In the genomic region with DNA sequence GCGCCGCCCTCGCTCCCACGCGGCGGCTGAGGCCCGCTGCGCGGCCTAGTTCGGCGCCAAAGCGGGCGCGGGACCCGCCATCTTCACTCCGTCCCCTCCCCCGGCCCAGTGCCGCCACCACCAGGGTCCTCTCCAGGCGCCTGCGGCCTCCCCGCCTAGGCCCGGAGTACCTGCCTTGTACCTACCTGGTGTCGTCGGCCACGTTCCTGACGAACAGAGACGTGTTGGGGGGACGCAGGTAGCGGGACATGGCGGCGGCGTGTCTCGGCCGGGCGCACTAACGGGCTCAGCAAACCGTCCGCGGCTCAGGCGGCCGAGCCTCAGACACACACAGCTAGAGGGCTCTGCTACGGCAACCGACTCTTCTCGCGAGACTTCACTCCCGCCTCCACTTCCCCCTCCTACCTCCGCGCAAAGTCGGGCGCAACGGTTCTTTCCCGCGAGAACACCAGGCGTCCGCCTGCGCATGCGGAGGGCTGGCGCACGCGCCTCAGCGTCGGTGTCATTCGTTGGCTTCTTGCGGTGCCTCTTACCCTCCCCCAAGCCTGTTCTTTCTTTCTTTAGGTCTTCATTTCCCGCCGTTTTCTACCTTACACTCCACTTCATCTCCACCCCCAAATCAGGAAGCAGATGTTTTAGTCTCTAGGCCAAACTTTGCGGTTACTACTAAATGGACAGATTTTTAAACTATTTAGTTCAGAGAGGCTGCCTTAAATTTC, we compare ENCODE assay signal across 8 cellular contexts. TPM values are rescaled to one million over a fixed set of nuclear protein-coding genes. Genes with fewer than 3 reads are reported as not detected.
DNase-seq lines count a peak whose midpoint lies in the region; ATAC-seq and TF ChIP-seq lines count a peak whose summit lies in the region.

Gene SRSF10 (minus strand): TSS at position 322 of the 719 bp plus-strand sequence. CDS start 72 bp downstream, at position 250.

- peak within 1 kb of the TSS; percentile 93 for H3K27ac ChIP-seq in CD4-positive, alpha-beta memory T cell (ENCODE audit: low read depth, low read length)
- H3K27ac ChIP-seq in dorsolateral prefrontal cortex (peak within 1 kb of the TSS; percentile 61 to 99 (median 95)), right lobe of liver (peak within 1 kb of the TSS; percentile 89 to 96 (median 91))

- DNase-seq in CD4-positive, alpha-beta memory T cell = peak; percentile 97 to 99 (median 98)
- peak; percentile 98 for DNase-seq in HK-2 (ENCODE audit: unreplicated experiment)
- peak; percentile 98 for DNase-seq in NCI-H82 treated with DMSO at 0.1 percent for 48 hours (lab: John Stamatoyannopoulos, UW; ENCODE audit: unreplicated experiment)
- DNase-seq in activated CD4-positive, alpha-beta memory T cell treated with anti-CD3 and anti-CD28 coated beads for 36 hours = peak; percentile 99
- peak; percentile 95 to 98 (median 98) for DNase-seq in dorsolateral prefrontal cortex
- DNase-seq in right lobe of liver = peak; percentile 99
- DNase-seq in stimulated activated CD4-positive, alpha-beta T cell treated with anti-CD3 and anti-CD28 coated beads, Interleukin-4, amount 100 ng/mL, for 4 hours = peak; percentile 93 to 98

- H3K9me3 Mint-ChIP-seq in CD4-positive, alpha-beta memory T cell = peaks cover 0 to 6% (median 0%) of the 10 kb centered on the region in 8 donors
- no peaks in the 10 kb centered on the region for H3K9me3 Mint-ChIP-seq in activated CD4-positive, alpha-beta memory T cell treated with anti-CD3 and anti-CD28 coated beads for 36 hours

- H3K9me3 ChIP-seq in CD4-positive, alpha-beta memory T cell (ENCODE audit: control insufficient read depth in 1 of 2, low read length in 2 of 2) = no peaks in the 10 kb centered on the region
- no peaks in the 10 kb centered on the region for H3K9me3 ChIP-seq in right lobe of liver

- POLR2A ChIA-PET in CD4-positive, alpha-beta memory T cell (lab: Charles Lee; ENCODE audit: partially characterized antibody) = interaction anchor here (1.0 to 4.8 kb wide), 7 partner anchors 9 to 179 kb away, joined by 3 to 80 read pairs (median 6); partner anchors contain the start of genes GALE and PNRC2
- POLR2A ChIA-PET in activated CD4-positive, alpha-beta memory T cell treated with anti-CD3 and anti-CD28 coated beads for 36 hours (lab: Charles Lee) = interaction anchor here (0.6 to 7.0 kb wide), 10 partner anchors 9 to 207 kb away, joined by 3 to 70 read pairs (median 3); partner anchors contain the start of genes IFNLR1 and PNRC2

- peaks cover 38 to 55% (median 47%) of the 10 kb centered on the region in 4 donors for H3K4me1 Mint-ChIP-seq in CD4-positive, alpha-beta memory T cell
- peaks cover 39% of the 10 kb centered on the region for H3K4me1 Mint-ChIP-seq in activated CD4-positive, alpha-beta memory T cell treated with anti-CD3 and anti-CD28 coated beads for 36 hours (ENCODE audit: low read depth)

- no peaks in the 10 kb centered on the region for H3K36me3 ChIP-seq in CD4-positive, alpha-beta memory T cell (ENCODE audit: insufficient read depth, low read length)
- no peaks in the 10 kb centered on the region for H3K36me3 ChIP-seq in right lobe of liver

- H3K4me1 ChIP-seq in CD4-positive, alpha-beta memory T cell (ENCODE audit: insufficient read depth, low read length) = peaks cover 49% of the 10 kb centered on the region
- peaks cover 0 to 20% (median 9%) of the 10 kb centered on the region in 4 donors for H3K4me1 ChIP-seq in right lobe of liver

- peaks cover 4 to 30% of the 10 kb centered on the region in 2 donors for H3K36me3 Mint-ChIP-seq in CD4-positive, alpha-beta memory T cell
- peaks cover 42% of the 10 kb centered on the region for H3K36me3 Mint-ChIP-seq in activated CD4-positive, alpha-beta memory T cell treated with anti-CD3 and anti-CD28 coated beads for 36 hours

- H3K27ac Mint-ChIP-seq in CD4-positive, alpha-beta memory T cell = peak within 1 kb of the TSS; percentile 92 to 99 (median 97)
- H3K27ac Mint-ChIP-seq in activated CD4-positive, alpha-beta memory T cell treated with anti-CD3 and anti-CD28 coated beads for 36 hours = peak within 1 kb of the TSS; percentile 100

- TF ChIP-seq CTCF in dorsolateral prefrontal cortex (IDR thresholded peaks at IDR 0.05 in 54 of 56, conservative IDR thresholded peaks at IDR 0.05 in 2 of 56; ENCODE audit: low read depth in 1 of 56, partially characterized antibody in 56 of 56) (peak in 55 of 56 donors; percentile 40 to 88 (median 75)), right lobe of liver (IDR thresholded peaks at IDR 0.05) (peak in 3 of 4 donors; percentile 31 to 42 (median 33))

- no peaks in the 10 kb centered on the region for H3K27me3 ChIP-seq in CD4-positive, alpha-beta memory T cell (ENCODE audit: insufficient read depth, low read length)
- H3K27me3 ChIP-seq in dorsolateral prefrontal cortex = no peaks in the 10 kb centered on the region
- H3K27me3 ChIP-seq in right lobe of liver = no peaks in the 10 kb centered on the region

- CTCF ChIA-PET in CD4-positive, alpha-beta memory T cell (lab: Charles Lee; ENCODE audit: partially characterized antibody) = interaction anchor here (1.0 kb wide), 1 partner anchor 19 kb away, joined by 5 read pairs; no protein-coding TSS in a partner anchor
- CTCF ChIA-PET in activated CD4-positive, alpha-beta memory T cell treated with anti-CD3 and anti-CD28 coated beads for 36 hours (lab: Charles Lee) = interaction anchor here (2.2 kb wide), 1 partner anchor 20 kb away, joined by 7 read pairs; the partner anchor contains the start of gene PNRC2

- no peaks in the 10 kb centered on the region for H3K27me3 Mint-ChIP-seq in CD4-positive, alpha-beta memory T cell
- no peaks in the 10 kb centered on the region for H3K27me3 Mint-ChIP-seq in activated CD4-positive, alpha-beta memory T cell treated with anti-CD3 and anti-CD28 coated beads for 36 hours

- peak within 1 kb of the TSS; percentile 80 to 85 for H3K4me3 ChIP-seq in CD4-positive, alpha-beta memory T cell (ENCODE audit: low read length in 2 of 2)
- H3K4me3 ChIP-seq in dorsolateral prefrontal cortex = peak within 1 kb of the TSS; percentile 66 to 98 (median 92)
- peak within 1 kb of the TSS; percentile 74 to 85 (median 74) for H3K4me3 ChIP-seq in right lobe of liver

- ATAC-seq in GM19452 (IDR thresholded peaks at IDR 0.05; ENCODE audit: unreplicated experiment) = peak; percentile 89
- peak; percentile 99 for ATAC-seq in right lobe of liver

- 0% methylated on average over 20 of the region's 67 CpGs for WGBS in right lobe of liver (ENCODE audit: insufficient coverage, low coverage, low lambda C conversion rate, missing lambda C conversion rate)

- TF ChIP-seq POLR2A in right lobe of liver (IDR thresholded peaks at IDR 0.05) = peak; percentile 97

- intact Hi-C loops in CD4-positive, alpha-beta memory T cell (cut with micrococcal nuclease) = loop anchor here (1.0 to 2.0 kb wide), 2 partner anchors 21 to 1267 kb away; partner anchors contain the start of genes PNRC2 and RSRP1
- intact Hi-C loops in activated CD4-positive, alpha-beta memory T cell treated with anti-CD3 and anti-CD28 coated beads for 36 hours (cut with micrococcal nuclease) = loop anchor here (1.0 to 5.0 kb wide), 5 partner anchors 16 to 662 kb away; partner anchors contain the start of genes GALE, NIPAL3, PNRC2 and SRRM1
- intact Hi-C loops in dorsolateral prefrontal cortex (cut with DNase I) (loop anchor here (1.0 to 5.0 kb wide), 2 partner anchors 20 to 113 kb away; partner anchors contain the start of gene FUCA1 (in 1 of the 2)), right lobe of liver (cut with DNase I) (no loop called here)

- peak within 1 kb of the TSS; percentile 88 to 98 (median 94) for H3K4me3 Mint-ChIP-seq in CD4-positive, alpha-beta memory T cell
- H3K4me3 Mint-ChIP-seq in activated CD4-positive, alpha-beta memory T cell treated with anti-CD3 and anti-CD28 coated beads for 36 hours = peak within 1 kb of the TSS; percentile 92

RNA-seq across cellular contexts. Expression of gene SRSF10, which starts in this region (rescaled TPM):
- total RNA-seq in CD4-positive, alpha-beta memory T cell = 100 to 1,000 TPM; 163 to 169 TPM
- polyA plus RNA-seq in CD4-positive, alpha-beta memory T cell = 100 to 1,000 TPM; 109 to 111 TPM
- 100 to 1,000 TPM; 175 to 184 TPM for total RNA-seq in activated CD4-positive, alpha-beta memory T cell treated with anti-CD3 and anti-CD28 coated beads for 36 hours
- total RNA-seq in dorsolateral prefrontal cortex (10 to 100 TPM; 59.4 to 96.0 (median 77.6) TPM), right lobe of liver (10 to 100 TPM; 30.6 to 51.5 (median 43.1) TPM)

Comparison
In these comparisons a context has a peak if more than half of its experiments do, and no peak if none do; other contexts are left out.
1. Peak in every context shown above with its lines: DNase-seq, ATAC-seq, H3K4me3 ChIP-seq and H3K27ac ChIP-seq.
2. intact Hi-C loops: an anchor here in CD4-positive, alpha-beta memory T cell (1.0 to 2.0 kb wide), activated CD4-positive, alpha-beta memory T cell treated with anti-CD3 and anti-CD28 coated beads for 36 hours (1.0 to 5.0 kb wide) and dorsolateral prefrontal cortex (1.0 to 5.0 kb wide); none called in right lobe of liver.